Comparison of ENCODE assay signal across 8 cellular contexts in the genomic region with DNA sequence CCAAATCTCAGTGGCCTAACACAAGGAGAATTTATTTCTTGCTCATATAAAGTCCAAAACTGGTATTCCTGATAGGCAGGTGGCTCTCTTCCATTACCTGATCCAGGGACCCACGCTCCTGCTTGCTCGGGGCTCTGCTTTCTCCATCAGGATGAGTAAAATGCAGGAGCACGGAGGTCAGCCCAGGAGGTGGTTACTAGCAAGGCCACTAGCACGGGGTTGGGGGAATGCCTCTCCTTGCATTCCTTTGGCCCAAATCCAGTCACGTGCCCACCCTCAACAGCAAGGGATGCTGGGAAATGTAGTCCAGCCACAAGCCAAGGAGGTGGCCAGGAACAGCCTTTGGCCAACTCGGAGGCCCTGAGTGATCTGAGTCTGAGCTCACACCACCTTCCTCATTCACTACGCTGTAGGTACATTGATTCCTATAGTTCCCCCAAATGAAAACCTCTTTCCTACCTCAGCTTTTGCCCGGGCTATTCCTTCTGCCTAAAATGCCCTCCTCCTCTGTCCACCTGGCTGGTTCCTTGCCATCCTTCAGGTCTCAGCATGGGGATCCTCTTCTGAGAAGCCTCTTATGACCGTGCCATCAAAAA. TPM values are rescaled to one million over a fixed set of nuclear protein-coding genes. Genes with fewer than 3 reads are reported as not detected.
A peak's percentile ranks its signal among the peaks of the same experiment; 100 is the strongest.
DNase-seq lines count a peak whose midpoint lies in the region; ATAC-seq and TF ChIP-seq lines count a peak whose summit lies in the region.

No MANE protein-coding gene starts in this region.

- H4K20me1 ChIP-seq in osteoblast (ENCODE audit: insufficient read depth, low read length): no peaks in the 10 kb centered on the region

- peak overlapping the region; percentile 64 for H3K4me2 ChIP-seq in osteoblast (ENCODE audit: insufficient read depth, low read length)

- no TSS peak for BruUV-seq in Panc1 (replicated peaks; lab: Mats Ljungman, UMichigan)

- CTCF ChIA-PET in Panc1 (lab: Charles Lee): interaction anchor here (1.5 kb wide), 1 partner anchor 45 kb away, joined by 3 read pairs; no protein-coding TSS in a partner anchor

- H3K79me2 ChIP-seq in osteoblast (ENCODE audit: insufficient read depth, low read length): no peaks in the 10 kb centered on the region

- H3K4me1 ChIP-seq in HAP-1 (peaks cover 3% of the 10 kb centered on the region), Panc1 (ENCODE audit: control insufficient read depth, insufficient read depth, low read length) (peaks cover 12% of the 10 kb centered on the region), osteoblast (ENCODE audit: insufficient read depth, low read length) (peaks cover 23% of the 10 kb centered on the region)

- intact Hi-C loops in Panc1 (cut with micrococcal nuclease; ENCODE audit: unreplicated experiment): no loop called here

- H3K9me3 ChIP-seq in HAP-1 (no peaks in the 10 kb centered on the region), Panc1 (ENCODE audit: control insufficient read depth, insufficient read depth, low read depth, low read length) (no peaks in the 10 kb centered on the region), osteoblast (ENCODE audit: low read depth, low read length) (no peaks in the 10 kb centered on the region)

- peak; percentile 88 for ATAC-seq in Panc1
- no peak for ATAC-seq in effector memory CD8-positive, alpha-beta T cell (replicated peaks)

- POLR2A ChIA-PET in Panc1 (lab: Charles Lee): no interaction called here

- no peaks in the 10 kb centered on the region for H3K36me3 Mint-ChIP-seq in effector memory CD8-positive, alpha-beta T cell (ENCODE audit: insufficient read depth)

- H3K27ac ChIP-seq in Panc1 (ENCODE audit: low read length) (peak overlapping the region; percentile 70), osteoblast (ENCODE audit: low read depth, low read length) (no peak overlapping the region)

- H3K27ac Mint-ChIP-seq in effector memory CD8-positive, alpha-beta T cell: no peak overlapping the region

- TF ChIP-seq CTCF in Panc1 (IDR thresholded peaks at IDR 0.05) (no peak), fibroblast of the aortic adventitia (IDR thresholded peaks at IDR 0.05; ENCODE audit: insufficient read depth, low read length) (no peak), osteoblast (IDR thresholded peaks at IDR 0.05; ENCODE audit: extremely low read depth, low read depth, low read length) (no peak)

- DNase-seq in Ammon's horn (ENCODE audit: low spot score): peak; percentile 32
- peak; percentile 91 to 94 for DNase-seq in HAP-1 (ENCODE audit: low spot score in 2 of 2)
- peak; percentile 77 for DNase-seq in Panc1 (ENCODE audit: low read depth, low spot score)
- DNase-seq in fibroblast of the aortic adventitia (ENCODE audit: low read depth): peak; percentile 73
- DNase-seq in osteoblast (ENCODE audit: insufficient read length, low spot score, missing footprints): peak; percentile 61
- DNase-seq in cortex of kidney (lab: John Stamatoyannopoulos, UW): no peak
- DNase-seq in GM19240 (ENCODE audit: insufficient read length, low spot score): no peak
- DNase-seq in effector memory CD8-positive, alpha-beta T cell: no peak

- peaks cover 0 to 25% of the 10 kb centered on the region in 2 donors for H3K27me3 Mint-ChIP-seq in effector memory CD8-positive, alpha-beta T cell

- no peak overlapping the region for H3K4me3 Mint-ChIP-seq in effector memory CD8-positive, alpha-beta T cell

- H3K27me3 ChIP-seq in HAP-1 (ENCODE audit: low read depth): no peaks in the 10 kb centered on the region
- H3K27me3 ChIP-seq in Panc1 (ENCODE audit: control insufficient read depth, insufficient read depth, low read length): no peaks in the 10 kb centered on the region
- no peaks in the 10 kb centered on the region for H3K27me3 ChIP-seq in osteoblast (ENCODE audit: insufficient read depth, low read length)

- no peaks in the 10 kb centered on the region for H3K9me3 Mint-ChIP-seq in effector memory CD8-positive, alpha-beta T cell

- in situ Hi-C loops in HAP-1 (cut with MboI; ENCODE audit: low sequenced_read_pairs): no loop called here
- in situ Hi-C loops in Panc1 (cut with HindIII; ENCODE audit: low pct_unique_long_range_greater_than_20kb, low sequenced_read_pairs): no loop called here

- peak overlapping the region; percentile 13 for H3K4me3 ChIP-seq in HAP-1
- peak overlapping the region; percentile 33 to 59 for H3K4me3 ChIP-seq in Panc1 (ENCODE audit: low read depth in 2 of 2, low read length in 2 of 2)
- no peak overlapping the region for H3K4me3 ChIP-seq in fibroblast of the aortic adventitia (ENCODE audit: low read depth, low read length)
- peak overlapping the region; percentile 30 for H3K4me3 ChIP-seq in osteoblast (ENCODE audit: insufficient read depth, low read length)

- peak overlapping the region; percentile 42 for H2AFZ ChIP-seq in osteoblast (ENCODE audit: low read length)

- H3K36me3 ChIP-seq in HAP-1 (replicated peaks) (no peaks in the 10 kb centered on the region), Panc1 (ENCODE audit: control insufficient read depth, insufficient read depth, low read length) (no peaks in the 10 kb centered on the region), osteoblast (ENCODE audit: insufficient read depth, low read length) (no peaks in the 10 kb centered on the region)

- peaks cover 1 to 4% of the 10 kb centered on the region in 2 donors for H3K4me1 Mint-ChIP-seq in effector memory CD8-positive, alpha-beta T cell (ENCODE audit: low read depth in 2 of 2)

RNA-seq across cellular contexts. Expression of a gene that starts 38.3 kb away (rescaled TPM):
- total RNA-seq in Panc1 (2021; ENCODE audit: unreplicated experiment) (49.9 TPM), fibroblast of the aortic adventitia (ENCODE audit: low replicate concordance) (77.6 and 86.3 TPM in 2 replicates), osteoblast (86.3 and 93.4 TPM in 2 replicates)
- polyA plus RNA-seq in Panc1 (2012; ENCODE audit: insufficient read length): 15.7 TPM

Comparison
In these comparisons a context has a peak if more than half of its experiments do, and no peak if none do; other contexts are left out.
1. DNase-seq: peak in Ammon's horn (single experiment), HAP-1 (2 of 2), Panc1 (single experiment), fibroblast of the aortic adventitia (single experiment) and osteoblast (single experiment); none in cortex of kidney (single experiment), GM19240 (single experiment) and effector memory CD8-positive, alpha-beta T cell (0 of 3).